ENCODE assay signal across 23 cellular contexts in genomic region chr18:22132258-22132657, GRCh38. TPM values are rescaled to one million over a fixed set of nuclear protein-coding genes. Genes with fewer than 3 reads are reported as not detected.
"Had no signal": no experiment of that assay in that cellular context is flagged by ENCODE, and none has a peak within 500 bp of the region (broad histone marks: within the 10 kb centered on the region; RNA-seq: fewer than 3 reads in every experiment).

No MANE protein-coding gene starts in this region.

- H3K9me3 ChIP-seq: body of pancreas, heart left ventricle, pancreas, right lobe of liver, testis, uterus had no signal

- ATAC-seq: activated CD8-positive, alpha-beta T cell treated with anti-CD3 and anti-CD28 coated beads, Interleukin-2, amount 10 ng/mL, durations not matched to agents 7 days and 5 days; activated naive CD8-positive, alpha-beta T cell treated with anti-CD3 and anti-CD28 coated beads, Interleukin-2, amount 50 U/mL, for 24 hours; body of pancreas; heart left ventricle; left cardiac atrium; natural killer cell treated with Interleukin-12 subunit alpha and Interleukin-12 subunit beta and Interleukin-15 and Interleukin-18, amount 100 ng/mL, for 72 hours; pancreas; right lobe of liver; stimulated activated naive B cell treated with anti-CD40 and anti-IgM and Interleukin-4, amounts not matched to agents 10 μg/mL and 1 μg/mL and 100 μg/mL, for 72 hours had no signal

- H3K36me3 ChIP-seq: cardiac muscle cell, heart left ventricle, pancreas, right lobe of liver, uterus had no signal

- H3K27me3 ChIP-seq: body of pancreas, cardiac muscle cell, heart left ventricle, pancreas, right lobe of liver, testis, uterus had no signal

- H3K27ac ChIP-seq: body of pancreas, cardiac muscle cell, heart left ventricle, pancreas, right lobe of liver, skin epidermis, testis, uterus had no signal

- DNase-seq: activated CD4-positive, alpha-beta T cell treated with anti-CD3 and anti-CD28 coated beads for 1 hour; activated CD4-positive, alpha-beta T cell treated with anti-CD3 and anti-CD28 coated beads, Interleukin-2, amount 50 U/mL, for 1 hour; activated CD8-positive, alpha-beta T cell treated with anti-CD3 and anti-CD28 coated beads, Interleukin-2, amount 10 ng/mL, durations not matched to agents 7 days and 5 days; activated gamma-delta T cell; activated naive CD4-positive, alpha-beta T cell treated with anti-CD3 and anti-CD28 coated beads, Interleukin-2, amount 50 U/mL, for 16 hours; activated naive CD8-positive, alpha-beta T cell treated with anti-CD3 and anti-CD28 coated beads, Interleukin-2, amount 50 U/mL, for 24 hours; anterior cingulate cortex; body of pancreas; effector CD4-positive, alpha-beta T cell; heart left ventricle; islet precursor cell; left cardiac atrium; midbrain; pancreas; right lobe of liver; stimulated activated naive B cell treated with anti-CD40 and anti-IgM and Interleukin-4, amounts not matched to agents 10 μg/mL and 1 μg/mL and 100 μg/mL, for 72 hours; testis; trophoblast cell; uterus had no signal

- H3K4me3 ChIP-seq: body of pancreas, cardiac muscle cell, heart left ventricle, pancreas, right lobe of liver, skin epidermis, testis, uterus had no signal

- H3K4me1 ChIP-seq: heart left ventricle, right lobe of liver, testis, uterus had no signal

RNA-seq across cellular contexts. Expression of gene GATA6, which starts 37.1 kb away (rescaled TPM):
- total RNA-seq: activated CD8-positive, alpha-beta T cell treated with anti-CD3 and anti-CD28 coated beads, Interleukin-2, amount 10 ng/mL, durations not matched to agents 7 days and 5 days; activated T-helper 1 cell treated with anti-CD3 and anti-CD28 coated beads, Interleukin-12 subunit alpha, Interleukin-12 subunit beta, Interleukin-2, Interleukin-4 antibody, amounts not matched to agents 30 ng/mL and 10 ng/mL and 1 ng/mL, durations not matched to agents 14 hours and 24 hours and 36 hours; natural killer cell treated with Interleukin-12 subunit alpha and Interleukin-12 subunit beta and Interleukin-15 and Interleukin-18, amount 100 ng/mL, for 72 hours had no signal
